Comparison of ENCODE assay signal across 8 cellular contexts in genomic region chr19:44071824-44072542, GRCh38. TPM values are rescaled to one million over a fixed set of nuclear protein-coding genes. Genes with fewer than 3 reads are reported as not detected.
A peak's percentile ranks its signal among the peaks of the same experiment; 100 is the strongest.
DNase-seq lines count a peak whose midpoint lies in the region; ATAC-seq and TF ChIP-seq lines count a peak whose summit lies in the region.

ZNF284 (plus strand) TSS chr19:44072159; CDS start chr19:44076390, 4,231 bp downstream.

- DNase-seq in AG10803 (ENCODE audit: low read depth), result peak; percentile 83
- DNase-seq in NCI-H748 (lab: John Stamatoyannopoulos, UW; ENCODE audit: unreplicated experiment), result peak; percentile 96
- DNase-seq in activated CD8-positive, alpha-beta memory T cell treated with anti-CD3 and anti-CD28 coated beads for 1 hour (ENCODE audit: extremely low read depth in 1 of 2, low read depth in 1 of 2), result peak; percentile 63 to 65
- peak; percentile 70 for DNase-seq in effector CD8-positive, alpha-beta T cell (lab: John Stamatoyannopoulos, UW)
- peak; percentile 77 to 89 for DNase-seq in lung microvascular endothelial cell (ENCODE audit: low read depth in 2 of 2)
- peak; percentile 71 to 80 (median 79) for DNase-seq in stimulated activated CD4-positive, alpha-beta T cell treated with anti-CD3 and anti-CD28 coated beads, TNF-alpha, amount 100 ng/mL, for 24 hours (ENCODE audit: low read depth in 3 of 3)

- H3K4me3 ChIP-seq in AG10803 (ENCODE audit: low read length), result peak within 1 kb of the TSS; percentile 97

- ATAC-seq in GM19035 (IDR thresholded peaks at IDR 0.05; ENCODE audit: unreplicated experiment) (peak; percentile 79), HG03439 (IDR thresholded peaks at IDR 0.05; ENCODE audit: unreplicated experiment) (peak; percentile 85)

- TF ChIP-seq CTCF in AG10803 (conservative IDR thresholded peaks at IDR 0.05; ENCODE audit: low read length), result no peak

RNA-seq across cellular contexts. Expression of gene ZNF284, which starts in this region (rescaled TPM):
- total RNA-seq in lung microvascular endothelial cell, result 1.5 and 2.8 TPM in 2 replicates

Comparison
In these comparisons a context has a peak if more than half of its experiments do, and no peak if none do; other contexts are left out.
1. Peak in every context shown above with its lines: DNase-seq, ATAC-seq and H3K4me3 ChIP-seq.